Comparison of ENCODE assay signal across 34 cellular contexts in genomic region chr1:96792220-96792619, GRCh38.
"Had no signal": no experiment of that assay in that cellular context is flagged by ENCODE, and none has a peak within 500 bp of the region (broad histone marks: within the 10 kb centered on the region; RNA-seq: fewer than 3 reads in every experiment).

No MANE protein-coding gene starts in this region.

- H3K27ac ChIP-seq: adrenal gland, body of pancreas, brain microvascular endothelial cell, breast epithelium, VCaP had no signal

- H3K36me3 ChIP-seq: brain microvascular endothelial cell, breast epithelium had no signal

- H3K27me3 ChIP-seq: adrenal gland, body of pancreas, brain microvascular endothelial cell, breast epithelium had no signal

- ATAC-seq: activated CD8-positive, alpha-beta T cell treated with anti-CD3 and anti-CD28 coated beads for 36 hours; activated naive CD4-positive, alpha-beta T cell treated with anti-CD3 and anti-CD28 coated beads, Interleukin-2, amount 50 U/mL, for 72 hours; activated T-cell treated with anti-CD3 and anti-CD28 coated beads, Interleukin-2, amount 50 U/mL, for 4 hours; activated T-cell treated with anti-CD3 and anti-CD28 coated beads, Interleukin-2, amount 50 U/mL, for 72 hours; activated T-helper 17 cell treated with anti-CD3 and anti-CD28 coated beads, Interleukin-2, amount 50 U/mL, for 72 hours; body of pancreas had no signal

- H3K9me3 ChIP-seq: adrenal gland, body of pancreas, breast epithelium had no signal

- H3K4me1 ChIP-seq: body of pancreas, breast epithelium had no signal

- DNase-seq: activated B cell treated with CpG ODN at 0.5 μM for 24 hours; activated CD4-positive, alpha-beta memory T cell treated with anti-CD3 and anti-CD28 coated beads for 36 hours; activated CD4-positive, alpha-beta T cell treated with anti-CD3 and anti-CD28 coated beads for 4 hours; activated CD4-positive, alpha-beta T cell treated with anti-CD3 and anti-CD28 coated beads, Interleukin-2, amount 10 ng/mL, durations not matched to agents 24 days and 14 days; activated CD4-positive, alpha-beta T cell treated with anti-CD3 and anti-CD28 coated beads, Interleukin-2, amount 50 U/mL, for 1 hour; activated CD4-positive, alpha-beta T cell treated with anti-CD3 and anti-CD28 coated beads, Interleukin-2, amount 50 U/mL, for 4 hours; activated CD4-positive, CD25-positive, alpha-beta regulatory T cell treated with anti-CD3 and anti-CD28 coated beads, Interleukin-2, amount 50 U/mL, for 72 hours; activated CD8-positive, alpha-beta memory T cell treated with anti-CD3 and anti-CD28 coated beads, Interleukin-2, amount 50 U/mL, for 4 hours; activated CD8-positive, alpha-beta T cell treated with anti-CD3 and anti-CD28 coated beads for 36 hours; activated effector memory CD4-positive, alpha-beta T cell treated with anti-CD3 and anti-CD28 coated beads, Interleukin-2, amount 50 U/mL, for 16 hours; activated gamma-delta T cell treated with Interleukin-2 at 50 U/mL for 16 hours; activated naive CD4-positive, alpha-beta T cell; activated naive CD4-positive, alpha-beta T cell treated with anti-CD3 and anti-CD28 coated beads for 36 hours; activated naive CD4-positive, alpha-beta T cell treated with anti-CD3 and anti-CD28 coated beads, Interleukin-2, amount 50 U/mL, for 16 hours; activated naive CD8-positive, alpha-beta T cell treated with anti-CD3 and anti-CD28 coated beads for 36 hours; activated T-cell treated with anti-CD3 and anti-CD28 coated beads for 4 hours; activated T-cell treated with anti-CD3 and anti-CD28 coated beads, Interleukin-2, amount 50 U/mL, for 1 hour; activated T-cell treated with anti-CD3 and anti-CD28 coated beads, Interleukin-2, amount 50 U/mL, for 4 hours; activated T-cell treated with anti-CD3 and anti-CD28 coated beads, Interleukin-2, amount 50 U/mL, for 72 hours; adrenal gland; amniotic stem cell; aorta; body of pancreas; brain microvascular endothelial cell; central memory CD4-positive, alpha-beta T cell; T-helper 1 cell; T-helper 2 cell; T-helper 9 cell had no signal

- H3K4me3 ChIP-seq: adrenal gland, body of pancreas, breast epithelium had no signal

- FAIRE-seq: astrocyte, TTC549 had no signal
